11 cellular contexts compared by ENCODE assay signal in the genomic region with DNA sequence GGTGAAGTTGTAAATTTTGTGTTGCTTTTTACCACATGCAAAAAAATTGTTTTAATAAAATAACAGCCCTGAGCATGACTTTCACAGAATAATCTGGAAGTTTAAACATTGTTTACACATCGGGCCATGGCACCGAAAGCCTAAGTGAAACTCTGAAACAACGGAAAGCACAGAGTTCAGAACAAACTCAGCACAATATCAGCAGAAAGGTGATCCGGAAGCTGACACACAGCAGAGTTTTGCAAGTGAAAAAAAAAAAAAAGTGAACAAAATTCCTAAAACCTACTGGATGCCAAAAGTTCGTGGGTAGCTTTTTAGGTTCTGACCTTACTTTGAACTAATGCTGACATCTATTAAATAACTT. TPM values are rescaled to one million over a fixed set of nuclear protein-coding genes. Genes with fewer than 3 reads are reported as not detected.
A peak's percentile ranks its signal among the peaks of the same experiment; 100 is the strongest.
DNase-seq lines count a peak whose midpoint lies in the region; ATAC-seq and TF ChIP-seq lines count a peak whose summit lies in the region.
"Had no signal": no experiment of that assay in that cellular context is flagged by ENCODE, and none has a peak within 500 bp of the region (broad histone marks: within the 10 kb centered on the region; RNA-seq: fewer than 3 reads in every experiment).

No MANE protein-coding gene starts in this region.

- H3K4me3 ChIP-seq in CD8-positive, alpha-beta memory T cell (ENCODE audit: low read length): peak overlapping the region; percentile 49
- peak overlapping the region in 1 of 4 donors; percentile 8 for H3K4me3 ChIP-seq in Peyer's patch
- H3K4me3 ChIP-seq: colonic mucosa had no signal

- peak; percentile 19 for ATAC-seq in GM19468 (IDR thresholded peaks at IDR 0.05; ENCODE audit: extremely low read depth, unreplicated experiment)
- peak; percentile 80 for ATAC-seq in left lobe of liver
- ATAC-seq in HG02938 (IDR thresholded peaks at IDR 0.05; ENCODE audit: unreplicated experiment): no peak

- no peak for TF ChIP-seq POLR2A in Peyer's patch (IDR thresholded peaks at IDR 0.05)

- POLR2A ChIA-PET in CD8-positive, alpha-beta memory T cell (lab: Charles Lee): no interaction called here

- peaks cover 32% of the 10 kb centered on the region for H3K4me1 ChIP-seq in CD8-positive, alpha-beta memory T cell (ENCODE audit: insufficient read depth, low read length)
- peaks cover 0 to 29% (median 3%) of the 10 kb centered on the region in 4 donors for H3K4me1 ChIP-seq in Peyer's patch
- H3K4me1 ChIP-seq: colonic mucosa had no signal

- no peaks in the 10 kb centered on the region for H3K9me3 ChIP-seq in CD8-positive, alpha-beta memory T cell (ENCODE audit: low read length)
- no peaks in the 10 kb centered on the region for H3K9me3 ChIP-seq in Peyer's patch
- H3K9me3 ChIP-seq: colonic mucosa had no signal

- H3K36me3 ChIP-seq in CD8-positive, alpha-beta memory T cell (ENCODE audit: insufficient read depth, low read length): no peaks in the 10 kb centered on the region
- no peaks in the 10 kb centered on the region for H3K36me3 ChIP-seq in Peyer's patch
- H3K36me3 ChIP-seq: colonic mucosa, heart left ventricle had no signal

- no peaks in the 10 kb centered on the region for H3K27me3 Mint-ChIP-seq in CD8-positive, alpha-beta memory T cell

- H3K36me3 Mint-ChIP-seq in CD8-positive, alpha-beta memory T cell: peaks cover 4 to 13% (median 4%) of the 10 kb centered on the region in 3 donors

- H3K27ac ChIP-seq in CD8-positive, alpha-beta memory T cell (ENCODE audit: low read depth, low read length): no peak overlapping the region
- H3K27ac ChIP-seq in Peyer's patch: peak overlapping the region in 3 of 4 donors; percentile 4 to 63 (median 5)
- H3K27ac ChIP-seq: colonic mucosa had no signal

- peak overlapping the region; percentile 72 to 84 (median 75) for H3K4me3 Mint-ChIP-seq in CD8-positive, alpha-beta memory T cell

- peaks cover 52 to 67% (median 65%) of the 10 kb centered on the region in 3 donors for H3K4me1 Mint-ChIP-seq in CD8-positive, alpha-beta memory T cell

- no peaks in the 10 kb centered on the region for H3K27me3 ChIP-seq in CD8-positive, alpha-beta memory T cell (ENCODE audit: insufficient read depth, low read length, poor library complexity, severe bottlenecking)
- H3K27me3 ChIP-seq in Peyer's patch: no peaks in the 10 kb centered on the region
- H3K27me3 ChIP-seq: colonic mucosa, heart left ventricle had no signal

- DNase-seq in CD8-positive, alpha-beta memory T cell: no peak
- DNase-seq in Peyer's patch: peak in 1 of 3 donors; percentile 29
- DNase-seq in left lobe of liver (ENCODE audit: low spot score): no peak
- DNase-seq in SKM-1 treated with dmso at 0.1 percent for 144 hours (lab: John Stamatoyannopoulos, UW; ENCODE audit: unreplicated experiment): no peak
- DNase-seq in glomerular visceral epithelial cell (ENCODE audit: extremely low spot score): no peak
- no peak for DNase-seq in HUDEP-2 (lab: John Stamatoyannopoulos, UW; ENCODE audit: unreplicated experiment in 76 of 76)
- DNase-seq: colonic mucosa, heart left ventricle, NCI-H1105 had no signal

- peak overlapping the region in 4 of 8 donors; percentile 32 to 80 (median 70) for H3K27ac Mint-ChIP-seq in CD8-positive, alpha-beta memory T cell

- TF ChIP-seq CTCF in Peyer's patch (IDR thresholded peaks at IDR 0.05): no peak

- CTCF ChIA-PET in CD8-positive, alpha-beta memory T cell (lab: Charles Lee): no interaction called here

- H3K9me3 Mint-ChIP-seq in CD8-positive, alpha-beta memory T cell: no peaks in the 10 kb centered on the region

RNA-seq across cellular contexts. Expression of a gene that starts 39.8 kb away (rescaled TPM):
- total RNA-seq in CD8-positive, alpha-beta memory T cell: 10 to 100 TPM; 66.2 to 74.4 TPM
- polyA plus RNA-seq in CD8-positive, alpha-beta memory T cell: 65.6 TPM
- total RNA-seq in Peyer's patch (100 to 1,000 TPM in 1 of 4 donors, 10 to 100 TPM in 3; 43.1 to 381 (median 72.2) TPM), left lobe of liver (21.2 TPM)
